In genomic region chr11:1691027-1691877, GRCh38 we compare ENCODE assay signal across 1 cellular context.
A peak's percentile ranks its signal among the peaks of the same experiment; 100 is the strongest.
TF ChIP-seq lines count a peak whose summit lies in the region.

No MANE protein-coding gene starts in this region.

TF ChIP-seq in HepG2, 621 proteins besides CTCF, POLR2A, EP300 and RAD21 (continued from another document and continues in another):
- TF ChIP-seq BCL3 (CRISPR knock-in tag; IDR thresholded peaks at IDR 0.05) (peak; percentile 75), ZNF609 (CRISPR knock-in tag; IDR thresholded peaks at IDR 0.05; ENCODE audit: borderline replicate concordance) (peak; percentile 95), ZC3H4 (CRISPR knock-in tag; IDR thresholded peaks at IDR 0.05; ENCODE audit: borderline replicate concordance) (peak; percentile 99), KLF6 (CRISPR knock-in tag; IDR thresholded peaks at IDR 0.05) (peak; percentile 96), MEIS1 (CRISPR knock-in tag; IDR thresholded peaks at IDR 0.05; ENCODE audit: borderline replicate concordance) (peak; percentile 88), SALL2 (CRISPR knock-in tag; IDR thresholded peaks at IDR 0.05) (peak; percentile 91; the same call in 1 of the 2 replicates), CBFB (CRISPR knock-in tag; IDR thresholded peaks at IDR 0.05) (peak; percentile 77; the same call in 1 of the 2 replicates), KDM4B (CRISPR knock-in tag; IDR thresholded peaks at IDR 0.05) (peak; percentile 68), KDM5A (IDR thresholded peaks at IDR 0.05; ENCODE audit: borderline replicate concordance, low read length) (no peak), ATF6 (CRISPR knock-in tag; conservative IDR thresholded peaks at IDR 0.05) (peak; percentile 82), ZNF639 (CRISPR knock-in tag; conservative IDR thresholded peaks at IDR 0.05) (peak; percentile 57), DBP (CRISPR knock-in tag; IDR thresholded peaks at IDR 0.05; ENCODE audit: not compliant biosample characterization) (peak; percentile 30), MTA3 (CRISPR knock-in tag; IDR thresholded peaks at IDR 0.05) (no peak), ONECUT2 (CRISPR knock-in tag; IDR thresholded peaks at IDR 0.05) (peak; percentile 58; the same call in 1 of the 2 replicates), ZNF33B (CRISPR knock-in tag; IDR thresholded peaks at IDR 0.05) (peak; percentile 68; the same call in 1 of the 2 replicates), ZNF577 (CRISPR knock-in tag; IDR thresholded peaks at IDR 0.05; ENCODE audit: borderline replicate concordance, low read depth) (no peak), ZHX1 (CRISPR knock-in tag; IDR thresholded peaks at IDR 0.05; ENCODE audit: low read depth) (peak; percentile 74), TFE3 (CRISPR knock-in tag; IDR thresholded peaks at IDR 0.05) (peak; percentile 98), ZNF331 (CRISPR knock-in tag; IDR thresholded peaks at IDR 0.05) (peak; percentile 86), ISL2 (CRISPR knock-in tag; IDR thresholded peaks at IDR 0.05) (peak; percentile 99), ZSCAN5A (CRISPR knock-in tag; IDR thresholded peaks at IDR 0.05; ENCODE audit: borderline replicate concordance) (peak; percentile 47; the same call in 1 of the 2 replicates), RNF219 (CRISPR knock-in tag; IDR thresholded peaks at IDR 0.05) (peak; percentile 88; the same call in 1 of the 2 replicates), ZNF850 (CRISPR knock-in tag; conservative IDR thresholded peaks at IDR 0.05) (peak; percentile 94), ZBTB37 (CRISPR knock-in tag; IDR thresholded peaks at IDR 0.05) (peak; percentile 25), HOXA9 (CRISPR knock-in tag; IDR thresholded peaks at IDR 0.05; ENCODE audit: borderline replicate concordance) (no peak), ZNF574 (CRISPR knock-in tag; IDR thresholded peaks at IDR 0.05) (peak; percentile 92), MEF2D (CRISPR knock-in tag; IDR thresholded peaks at IDR 0.05) (peak; percentile 76), SNRNP70 (IDR thresholded peaks at IDR 0.05; ENCODE audit: low read depth, low read length) (no peak), AGO2 (optimal IDR thresholded peaks at IDR 0.05; ENCODE audit: low read depth, low read length) (no peak), ARNTL (CRISPR knock-in tag; IDR thresholded peaks at IDR 0.05) (peak; percentile 99)
